Comparison of ENCODE assay signal across 28 cellular contexts in the genomic region with DNA sequence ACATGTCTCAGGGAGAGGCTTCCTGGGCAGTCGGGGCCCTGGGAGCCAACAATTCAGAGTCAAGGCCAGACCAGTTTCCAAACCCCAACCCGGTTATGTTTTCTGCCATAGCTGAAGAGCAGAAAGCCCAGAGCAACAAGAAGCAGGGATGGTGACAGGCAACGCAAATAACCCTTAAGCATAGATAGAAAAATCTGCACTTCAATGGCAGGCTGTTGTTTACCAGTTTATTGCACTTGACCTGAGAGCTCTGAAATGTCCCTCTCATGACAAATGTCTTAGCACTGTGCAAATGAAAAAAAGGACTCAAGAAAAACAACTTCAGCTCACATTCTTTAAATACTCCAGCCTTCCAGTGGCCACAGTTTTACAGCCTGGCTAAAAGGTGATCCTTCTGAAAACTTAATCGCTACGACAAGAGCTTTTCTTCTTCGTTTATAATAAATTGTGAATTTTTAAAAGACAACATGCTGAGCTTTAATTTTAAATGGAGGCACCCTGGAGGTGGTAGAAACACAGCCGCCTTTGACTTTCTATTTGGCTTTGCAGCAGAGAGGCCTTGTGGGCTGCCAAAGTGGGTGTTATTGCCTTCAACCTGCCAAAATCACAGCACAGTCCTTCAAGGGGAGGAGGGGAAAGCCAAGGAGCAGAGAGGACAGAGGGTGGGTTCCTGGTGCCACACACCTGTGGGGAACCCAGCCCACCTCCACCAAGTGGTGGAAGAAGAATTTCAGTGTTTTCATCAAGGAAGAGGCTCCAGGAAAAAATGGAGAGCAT.
A peak's percentile ranks its signal among the peaks of the same experiment; 100 is the strongest.
DNase-seq lines count a peak whose midpoint lies in the region; ATAC-seq, FAIRE-seq and TF ChIP-seq lines count a peak whose summit lies in the region.
"Had no signal": no experiment of that assay in that cellular context is flagged by ENCODE, and none has a peak within 500 bp of the region (broad histone marks: within the 10 kb centered on the region; RNA-seq: fewer than 3 reads in every experiment).

No MANE protein-coding gene starts in this region.

- peaks cover 22% of the 10 kb centered on the region for H3K9me3 Mint-ChIP-seq in progenitor cell of endocrine pancreas (ENCODE audit: low read depth)
- H3K9me3 Mint-ChIP-seq in CD8-positive, alpha-beta T cell, result peaks cover 7% of the 10 kb centered on the region

- H3K4me3 ChIP-seq in PC-9 (no peak overlapping the region), keratinocyte (ENCODE audit: control insufficient read depth in 2 of 3, extremely low read depth in 1 of 3, insufficient read depth in 2 of 3, low read depth in 1 of 3, low read length in 3 of 3) (no peak overlapping the region), neuronal stem cell (ENCODE audit: low read length in 2 of 2) (no peak overlapping the region)
- no peak overlapping the region for H3K4me3 ChIP-seq in CD8-positive, alpha-beta T cell (ENCODE audit: low read depth, low read length)
- H3K4me3 ChIP-seq: BLaER1, K562, spleen had no signal

- no peaks in the 10 kb centered on the region for H3K79me2 ChIP-seq in PC-9 (ENCODE audit: low read depth)
- H3K79me2 ChIP-seq in keratinocyte (ENCODE audit: control insufficient read depth, insufficient read depth, low read length), result no peaks in the 10 kb centered on the region

- H4K20me1 ChIP-seq in PC-9 (ENCODE audit: insufficient read depth) (no peaks in the 10 kb centered on the region), keratinocyte (ENCODE audit: control insufficient read depth, extremely low read depth, insufficient read depth, low read length) (no peaks in the 10 kb centered on the region)
- H4K20me1 ChIP-seq: BLaER1 had no signal

- no peak overlapping the region for H3K4ac ChIP-seq in neuronal stem cell (ENCODE audit: low read length)

- H3K27ac ChIP-seq in PC-9 (peak overlapping the region; percentile 67), keratinocyte (ENCODE audit: control insufficient read depth, insufficient read depth, low read length) (peak overlapping the region; percentile 46), neuronal stem cell (replicated peaks; ENCODE audit: low read length) (no peak overlapping the region)
- no peak overlapping the region for H3K27ac ChIP-seq in CD8-positive, alpha-beta T cell (ENCODE audit: low read depth, low read length)
- H3K27ac ChIP-seq: BLaER1, spleen had no signal

- no peak overlapping the region for H3K9ac ChIP-seq in keratinocyte (ENCODE audit: control insufficient read depth, extremely low read depth, insufficient read depth, low read length)
- H3K9ac ChIP-seq in neuronal stem cell (ENCODE audit: low read depth, low read length, poor library complexity), result no peak overlapping the region
- H3K9ac ChIP-seq: BLaER1 had no signal

- no peaks in the 10 kb centered on the region for H3K9me2 ChIP-seq in PC-9 (ENCODE audit: insufficient read depth)

- H3K18ac ChIP-seq in neuronal stem cell (ENCODE audit: low read length), result no peak overlapping the region

- H3K36me3 Mint-ChIP-seq in progenitor cell of endocrine pancreas (ENCODE audit: insufficient read depth), result peaks cover 9% of the 10 kb centered on the region
- no peaks in the 10 kb centered on the region for H3K36me3 Mint-ChIP-seq in CD8-positive, alpha-beta T cell
- H3K36me3 Mint-ChIP-seq: activated CD4-positive, alpha-beta memory T cell treated with anti-CD3 and anti-CD28 coated beads for 36 hours had no signal

- CTCF ChIA-PET in PC-9 (lab: Charles Lee), result no interaction called here
- CTCF ChIA-PET in CD8-positive, alpha-beta T cell (lab: Charles Lee), result no interaction called here

- no peak overlapping the region for H3K23ac ChIP-seq in neuronal stem cell (ENCODE audit: low read depth, low read length, poor library complexity)

- H3K4me3 Mint-ChIP-seq in progenitor cell of endocrine pancreas (ENCODE audit: low read depth), result no peak overlapping the region
- H3K4me3 Mint-ChIP-seq in CD8-positive, alpha-beta T cell, result no peak overlapping the region
- H3K4me3 Mint-ChIP-seq: activated B cell treated with CpG ODN at 0.5 μM for 24 hours; activated CD4-positive, alpha-beta memory T cell treated with anti-CD3 and anti-CD28 coated beads for 36 hours; naive thymus-derived CD8-positive, alpha-beta T cell; stimulated activated naive B cell treated with anti-CD40 and anti-IgM and Interleukin-4, amounts not matched to agents 10 μg/mL and 1 μg/mL and 100 μg/mL, for 72 hours had no signal

- intact Hi-C loops in PC-9 (cut with micrococcal nuclease; ENCODE audit: unreplicated experiment), result loop anchor here (2.0 kb wide), 1 partner anchor 128 kb away; no protein-coding TSS in a partner anchor
- intact Hi-C loops in CD8-positive, alpha-beta T cell (cut with DNase I, micrococcal nuclease), result no loop called here

- in situ Hi-C loops in G401 (cut with HindIII; ENCODE audit: low sequenced_read_pairs), result no loop called here

- no peak overlapping the region for H2BK15ac ChIP-seq in neuronal stem cell (ENCODE audit: low read length)

- no peaks in the 10 kb centered on the region for H3K36me3 ChIP-seq in PC-9 (ENCODE audit: low read depth)
- no peaks in the 10 kb centered on the region for H3K36me3 ChIP-seq in keratinocyte (ENCODE audit: control insufficient read depth in 2 of 2, extremely low read depth in 1 of 2, insufficient read depth in 2 of 2, low read length in 2 of 2)
- H3K36me3 ChIP-seq in neuronal stem cell (replicated peaks in 1 of 2; ENCODE audit: control insufficient read depth in 2 of 2, insufficient read depth in 2 of 2, low read length in 2 of 2), result no peaks in the 10 kb centered on the region
- no peaks in the 10 kb centered on the region for H3K36me3 ChIP-seq in CD8-positive, alpha-beta T cell (ENCODE audit: insufficient read depth, low read length)
- H3K36me3 ChIP-seq: BLaER1, spleen had no signal

- no peaks in the 10 kb centered on the region for H3K27me3 Mint-ChIP-seq in progenitor cell of endocrine pancreas
- H3K27me3 Mint-ChIP-seq in CD8-positive, alpha-beta T cell (ENCODE audit: low read depth), result peaks cover 14% of the 10 kb centered on the region
- H3K27me3 Mint-ChIP-seq: activated CD4-positive, alpha-beta memory T cell treated with anti-CD3 and anti-CD28 coated beads for 36 hours had no signal

- peak overlapping the region; percentile 93 for H3K27ac Mint-ChIP-seq in progenitor cell of endocrine pancreas
- no peak overlapping the region for H3K27ac Mint-ChIP-seq in CD8-positive, alpha-beta T cell
- H3K27ac Mint-ChIP-seq: activated B cell treated with CpG ODN at 0.5 μM for 24 hours; activated CD4-positive, alpha-beta memory T cell treated with anti-CD3 and anti-CD28 coated beads for 36 hours; stimulated activated naive B cell treated with anti-CD40 and anti-IgM and Interleukin-4, amounts not matched to agents 10 μg/mL and 1 μg/mL and 100 μg/mL, for 72 hours had no signal

- no peak for FAIRE-seq in keratinocyte (lab: Jason Lieb, UNC)
- FAIRE-seq: GM19239, K562 had no signal

- H4K8ac ChIP-seq in neuronal stem cell (ENCODE audit: low read depth, low read length), result no peak overlapping the region

- H3K4me2 ChIP-seq in PC-9, result no peak overlapping the region
- no peak overlapping the region for H3K4me2 ChIP-seq in keratinocyte (ENCODE audit: control insufficient read depth, extremely low read depth, insufficient read depth, low read depth, low read length)
- no peak overlapping the region for H3K4me2 ChIP-seq in neuronal stem cell (ENCODE audit: insufficient read depth, low read length, poor library complexity, severe bottlenecking)
- H3K4me2 ChIP-seq: BLaER1 had no signal

- DNase-seq in G401 (ENCODE audit: low spot score), result peak; percentile 3
- no peak for DNase-seq in PC-9
- DNase-seq in keratinocyte (ENCODE audit: low read depth, low spot score), result no peak
- DNase-seq in progenitor cell of endocrine pancreas (ENCODE audit: low spot score, unreplicated experiment), result no peak
- no peak for DNase-seq in neuronal stem cell (ENCODE audit: low spot score)
- no peak for DNase-seq in CD8-positive, alpha-beta T cell
- no peak for DNase-seq in stimulated activated CD4-positive, alpha-beta T cell treated with anti-CD3 and anti-CD28 coated beads, Interleukin-2, amount 100 ng/mL, for 48 hours
- DNase-seq in dermis blood vessel endothelial cell, result no peak
- DNase-seq: ACHN; activated B cell treated with CpG ODN at 0.5 μM for 24 hours; activated gamma-delta T cell; effector CD4-positive, alpha-beta T cell; EL; naive thymus-derived CD8-positive, alpha-beta T cell; NCI-H1436; NCI-H2107; retina; SHP77 treated with DMSO at 0.1 percent for 48 hours; spleen; stimulated activated CD4-positive, alpha-beta T cell treated with anti-CD3 and anti-CD28 coated beads, Interleukin-4, amount 100 ng/mL, for 24 hours; stimulated activated naive B cell treated with anti-CD40 and anti-IgM and Interleukin-4, amounts not matched to agents 10 μg/mL and 1 μg/mL and 100 μg/mL, for 72 hours; SW 1271; T1000 had no signal

- no CpG with 5 or more reads among the region's 7 CpGs for WGBS in neuronal stem cell (ENCODE audit: extremely low coverage in 2 of 2, insufficient read length in 2 of 2, insufficient replicate concordance in 1 of 2), 2 donors

- H4K91ac ChIP-seq in neuronal stem cell (ENCODE audit: low read depth, low read length, poor library complexity), result no peak overlapping the region

- peaks cover 5% of the 10 kb centered on the region; the same call in 1 of the 2 replicates for H3F3A ChIP-seq in PC-9 (ENCODE audit: insufficient read depth, low read depth)

- no peak overlapping the region for H2BK12ac ChIP-seq in neuronal stem cell (ENCODE audit: low read length)

- H3K14ac ChIP-seq in neuronal stem cell (ENCODE audit: low read length), result no peak overlapping the region

- H3K9me3 ChIP-seq in PC-9 (ENCODE audit: insufficient read depth, low read depth), result no peaks in the 10 kb centered on the region; the same call in 1 of the 2 replicates
- peaks cover 14% of the 10 kb centered on the region for H3K9me3 ChIP-seq in keratinocyte (ENCODE audit: control insufficient read depth, low read depth, low read length)
- peaks cover 0 to 13% of the 10 kb centered on the region in 2 donors for H3K9me3 ChIP-seq in neuronal stem cell (replicated peaks in 1 of 2; ENCODE audit: control insufficient read depth in 2 of 2, insufficient read depth in 1 of 2, low read depth in 1 of 2, low read length in 2 of 2)
- no peaks in the 10 kb centered on the region for H3K9me3 ChIP-seq in CD8-positive, alpha-beta T cell (ENCODE audit: low read length)

- POLR2A ChIA-PET in PC-9 (lab: Charles Lee; ENCODE audit: unreplicated experiment), result no interaction called here
- POLR2A ChIA-PET in CD8-positive, alpha-beta T cell (lab: Charles Lee), result no interaction called here

- 0 out of 2 replicates have a peak, but pooled peaks cover 7% of the 10 kb centered on the region for H3K4me1 ChIP-seq in PC-9 (replicated peaks; ENCODE audit: insufficient read depth)
- H3K4me1 ChIP-seq in keratinocyte (ENCODE audit: control insufficient read depth, extremely low read depth, insufficient read depth, low read length), result peaks cover 6% of the 10 kb centered on the region
- H3K4me1 ChIP-seq in neuronal stem cell (ENCODE audit: control insufficient read depth in 2 of 2, insufficient read depth in 1 of 2, low read depth in 1 of 2, low read length in 2 of 2), result no peaks in the 10 kb centered on the region
- no peaks in the 10 kb centered on the region for H3K4me1 ChIP-seq in CD8-positive, alpha-beta T cell (ENCODE audit: insufficient read depth, low read length)
- H3K4me1 ChIP-seq: spleen had no signal

- dilution Hi-C loops in keratinocyte (cut with MboI; ENCODE audit: extremely low pct_ligation_motif_present, low sequenced_read_pairs), result no loop called here

- TF ChIP-seq CTCF in PC-9 (conservative IDR thresholded peaks at IDR 0.05) (no peak), keratinocyte (optimal IDR thresholded peaks at IDR 0.05 in 1 of 3, IDR thresholded peaks at IDR 0.05 in 1 of 3, conservative IDR thresholded peaks at IDR 0.05 in 1 of 3; ENCODE audit: extremely low read depth in 1 of 3, insufficient read depth in 2 of 3, low read length in 3 of 3) (no peak), progenitor cell of endocrine pancreas (IDR thresholded peaks at IDR 0.05; ENCODE audit: unreplicated experiment) (no peak)
- TF ChIP-seq CTCF in CD8-positive, alpha-beta T cell (IDR thresholded peaks at IDR 0.05), result no peak

- H3K9me1 ChIP-seq in keratinocyte (ENCODE audit: control insufficient read depth, extremely low read depth, insufficient read depth, low read length), result no peaks in the 10 kb centered on the region

- no peak overlapping the region for H2AK5ac ChIP-seq in neuronal stem cell (ENCODE audit: low read depth, low read length)

- ATAC-seq in CD8-positive, alpha-beta T cell, result no peak
- ATAC-seq: K562; naive thymus-derived CD8-positive, alpha-beta T cell; Panc1; stimulated activated naive B cell treated with anti-CD40 and anti-IgM and Interleukin-4, amounts not matched to agents 10 μg/mL and 1 μg/mL and 100 μg/mL, for 72 hours had no signal

- H3K79me1 ChIP-seq in neuronal stem cell (ENCODE audit: low read depth, low read length), result no peaks in the 10 kb centered on the region

- no peak overlapping the region for H2BK120ac ChIP-seq in neuronal stem cell (ENCODE audit: low read depth, low read length)

- BruUV-seq in PC-9 (replicated peaks; lab: Mats Ljungman, UMichigan), result TSS peak; percentile 59

- peaks cover 27% of the 10 kb centered on the region for H3K4me1 Mint-ChIP-seq in progenitor cell of endocrine pancreas (ENCODE audit: low read depth)
- no peaks in the 10 kb centered on the region for H3K4me1 Mint-ChIP-seq in CD8-positive, alpha-beta T cell (ENCODE audit: low read depth)
- H3K4me1 Mint-ChIP-seq: activated B cell treated with CpG ODN at 0.5 μM for 24 hours had no signal

- H2AFZ ChIP-seq in PC-9, result no peak overlapping the region
- H2AFZ ChIP-seq in keratinocyte (ENCODE audit: control insufficient read depth, low read length), result no peak overlapping the region
- H2AFZ ChIP-seq in neuronal stem cell (ENCODE audit: low read length), result no peak overlapping the region

- no peak overlapping the region for H2BK5ac ChIP-seq in neuronal stem cell (ENCODE audit: low read length)

- no peaks in the 10 kb centered on the region for H3K27me3 ChIP-seq in PC-9 (ENCODE audit: insufficient read depth, low read depth)
- no peaks in the 10 kb centered on the region for H3K27me3 ChIP-seq in keratinocyte (ENCODE audit: control insufficient read depth, extremely low read depth, insufficient read depth, low read length)
- no peaks in the 10 kb centered on the region for H3K27me3 ChIP-seq in neuronal stem cell (ENCODE audit: control insufficient read depth in 3 of 3, insufficient read depth in 3 of 3, low read depth in 1 of 3, low read length in 3 of 3)
- H3K27me3 ChIP-seq in CD8-positive, alpha-beta T cell (ENCODE audit: insufficient read depth, low read length), result no peaks in the 10 kb centered on the region
- H3K27me3 ChIP-seq: BLaER1 had no signal

Comparison
In these comparisons a context has a peak if more than half of its experiments do, and no peak if none do; other contexts are left out.
1. H3K27ac ChIP-seq: peak in PC-9 (single experiment) and keratinocyte (single experiment); none in neuronal stem cell (single experiment) and CD8-positive, alpha-beta T cell (single experiment).